In genomic region chr7:134254311-134254710, GRCh38 we compare ENCODE assay signal across 12 cellular contexts.
DNase-seq lines count a peak whose midpoint lies in the region; ATAC-seq, FAIRE-seq and TF ChIP-seq lines count a peak whose summit lies in the region.
"Had no signal": no experiment of that assay in that cellular context is flagged by ENCODE, and none has a peak within 500 bp of the region (broad histone marks: within the 10 kb centered on the region; RNA-seq: fewer than 3 reads in every experiment).

No MANE protein-coding gene starts in this region.

- no peak for ATAC-seq in GM21717 (IDR thresholded peaks at IDR 0.05; ENCODE audit: unreplicated experiment)
- ATAC-seq: activated CD8-positive, alpha-beta T cell treated with anti-CD3 and anti-CD28 coated beads, Interleukin-2, amount 10 ng/mL, durations not matched to agents 7 days and 5 days; Right ventricle myocardium inferior; stimulated activated naive CD8-positive, alpha-beta T cell treated with anti-CD3 and anti-CD28 coated beads, Interleukin-15, amount 100 ng/mL, for 72 hours had no signal

- FAIRE-seq in bronchial epithelial cell (lab: Jason Lieb, UNC), result no peak
- FAIRE-seq: kidney had no signal

- no peak overlapping the region for H3K4me3 ChIP-seq in bronchial epithelial cell (ENCODE audit: low read depth, low read length)

- H3K36me3 ChIP-seq in bronchial epithelial cell (ENCODE audit: control insufficient read depth, insufficient read depth, low read length), result no peaks in the 10 kb centered on the region

- no peaks in the 10 kb centered on the region for H3K27me3 ChIP-seq in bronchial epithelial cell (ENCODE audit: control insufficient read depth, insufficient read depth, low read length)

- peak; percentile 22 for DNase-seq in SIG-M5 treated with dmso at 0.1 percent for 504 hours (lab: John Stamatoyannopoulos, UW; ENCODE audit: unreplicated experiment)
- no peak for DNase-seq in SIG-M5 (lab: John Stamatoyannopoulos, UW)
- peak; percentile 37 for DNase-seq in NCI-H1694 treated with DMSO at 0.1 percent for 48 hours (lab: John Stamatoyannopoulos, UW)
- DNase-seq in bronchial epithelial cell (ENCODE audit: low read depth), result peak; percentile 17
- peak; percentile 3 for DNase-seq in stromal cell of bone marrow (ENCODE audit: low read depth)
- DNase-seq in NCI-H510A treated with DMSO at 0.1 percent for 48 hours (lab: John Stamatoyannopoulos, UW), result no peak
- no peak for DNase-seq in DMS79 (lab: John Stamatoyannopoulos, UW)
- DNase-seq: activated CD8-positive, alpha-beta T cell treated with anti-CD3 and anti-CD28 coated beads, Interleukin-2, amount 10 ng/mL, durations not matched to agents 7 days and 5 days; kidney; stimulated activated naive CD8-positive, alpha-beta T cell treated with anti-CD3 and anti-CD28 coated beads, Interleukin-15, amount 100 ng/mL, for 72 hours had no signal

- TF ChIP-seq CTCF in bronchial epithelial cell (IDR thresholded peaks at IDR 0.05; ENCODE audit: insufficient read depth, low read length, severe bottlenecking), result peak; percentile 23

Comparison
In these comparisons a context has a peak if more than half of its experiments do, and no peak if none do; other contexts are left out.
1. DNase-seq: peak in SIG-M5 treated with dmso at 0.1 percent for 504 hours (single experiment), NCI-H1694 treated with DMSO at 0.1 percent for 48 hours (single experiment), bronchial epithelial cell (single experiment) and stromal cell of bone marrow (single experiment); none in SIG-M5 (single experiment), NCI-H510A treated with DMSO at 0.1 percent for 48 hours (single experiment) and DMS79 (single experiment).